ENCODE assay signal across 17 cellular contexts in the genomic region with DNA sequence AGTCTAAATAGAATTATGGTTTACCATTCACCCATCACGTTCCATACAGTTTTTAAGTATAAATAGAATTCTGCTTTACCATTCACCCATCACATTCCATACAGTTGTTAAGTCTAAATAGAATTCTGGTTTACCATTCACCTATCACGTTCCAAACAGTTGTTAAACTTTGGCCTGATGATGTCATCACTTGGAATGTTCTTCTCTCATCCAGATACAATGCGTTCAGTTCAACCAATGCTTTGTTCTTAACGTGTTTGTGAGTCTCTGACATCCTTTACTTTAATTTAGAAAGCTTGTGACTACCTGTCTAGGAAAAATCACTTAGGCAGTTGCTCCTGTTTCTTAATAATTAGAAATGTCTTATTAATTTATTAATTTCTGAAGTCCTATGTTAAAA.
DNase-seq lines count a peak whose midpoint lies in the region; ATAC-seq and TF ChIP-seq lines count a peak whose summit lies in the region.
"Had no signal": no experiment of that assay in that cellular context is flagged by ENCODE, and none has a peak within 500 bp of the region (broad histone marks: within the 10 kb centered on the region; RNA-seq: fewer than 3 reads in every experiment).

No MANE protein-coding gene starts in this region.

- no peak for TF ChIP-seq CTCF in neural progenitor cell (IDR thresholded peaks at IDR 0.05)

- no peak overlapping the region for H2AFZ ChIP-seq in neural progenitor cell (replicated peaks)

- H3K27ac ChIP-seq in neural progenitor cell = no peak overlapping the region
- H3K27ac ChIP-seq: body of pancreas, psoas muscle, SK-N-MC, VCaP had no signal

- H3K36me3 Mint-ChIP-seq in neural progenitor cell = peaks cover 2% of the 10 kb centered on the region
- H3K36me3 Mint-ChIP-seq in activated naive CD4-positive, alpha-beta T cell treated with anti-CD3 and anti-CD28 coated beads, Interleukin-2, amount 50 U/mL, for 72 hours = no peaks in the 10 kb centered on the region
- H3K36me3 Mint-ChIP-seq: naive thymus-derived CD8-positive, alpha-beta T cell had no signal

- H4K20me1 ChIP-seq in neural progenitor cell (ENCODE audit: low read depth) = no peaks in the 10 kb centered on the region

- DNase-seq in H4 (ENCODE audit: low spot score) (peak; percentile 2), SW480 (ENCODE audit: low spot score) (peak; percentile 46), fibroblast of peridontal ligament (ENCODE audit: extremely low read depth) (peak; percentile 48), non-pigmented ciliary epithelial cell (ENCODE audit: low read depth) (peak; percentile 81), neural progenitor cell (ENCODE audit: low spot score) (no peak), NCI-H1092 (lab: John Stamatoyannopoulos, UW) (no peak), NCI-H2196 (lab: John Stamatoyannopoulos, UW; ENCODE audit: unreplicated experiment) (no peak)
- no peak for DNase-seq in activated naive CD4-positive, alpha-beta T cell treated with anti-CD3 and anti-CD28 coated beads, Interleukin-2, amount 50 U/mL, for 72 hours (ENCODE audit: low spot score in 2 of 2)
- DNase-seq: BE2C; body of pancreas; effector CD4-positive, alpha-beta T cell; left cardiac atrium; naive thymus-derived CD8-positive, alpha-beta T cell; psoas muscle had no signal

- no peaks in the 10 kb centered on the region for H3K9me3 Mint-ChIP-seq in neural progenitor cell
- H3K9me3 Mint-ChIP-seq in activated naive CD4-positive, alpha-beta T cell treated with anti-CD3 and anti-CD28 coated beads, Interleukin-2, amount 50 U/mL, for 72 hours = no peaks in the 10 kb centered on the region
- H3K9me3 Mint-ChIP-seq: activated T-helper 2 cell treated with anti-CD3 and anti-CD28 coated beads, Interferon-gamma antibody, Interleukin-2, Interleukin-4, amounts not matched to agents 10 μg/mL and 5 μg/mL and 100 μg/mL, durations not matched to agents 14 hours and 24 hours and 36 hours; naive thymus-derived CD8-positive, alpha-beta T cell had no signal

- H3K9ac ChIP-seq in neural progenitor cell = no peak overlapping the region

- H3K4me2 ChIP-seq in neural progenitor cell = no peak overlapping the region

- H3K9me3 ChIP-seq in neural progenitor cell (ENCODE audit: low read depth) = no peaks in the 10 kb centered on the region
- H3K9me3 ChIP-seq: BE2C, body of pancreas, psoas muscle had no signal

- H3K27me3 Mint-ChIP-seq in neural progenitor cell (ENCODE audit: insufficient read depth, low read depth) = no peaks in the 10 kb centered on the region
- H3K27me3 Mint-ChIP-seq: naive thymus-derived CD8-positive, alpha-beta T cell had no signal

- H3K4me1 ChIP-seq in neural progenitor cell = no peaks in the 10 kb centered on the region
- H3K4me1 ChIP-seq: BE2C, body of pancreas, psoas muscle had no signal

- ATAC-seq in activated naive CD4-positive, alpha-beta T cell treated with anti-CD3 and anti-CD28 coated beads, Interleukin-2, amount 50 U/mL, for 72 hours = no peak
- ATAC-seq: body of pancreas; left cardiac atrium; naive thymus-derived CD8-positive, alpha-beta T cell; psoas muscle had no signal

- H3K27me3 ChIP-seq in neural progenitor cell = no peaks in the 10 kb centered on the region
- H3K27me3 ChIP-seq: BE2C, body of pancreas had no signal

- no peak overlapping the region for H3K27ac Mint-ChIP-seq in neural progenitor cell
- H3K27ac Mint-ChIP-seq in activated naive CD4-positive, alpha-beta T cell treated with anti-CD3 and anti-CD28 coated beads, Interleukin-2, amount 50 U/mL, for 72 hours = no peak overlapping the region
- H3K27ac Mint-ChIP-seq: activated T-helper 2 cell treated with anti-CD3 and anti-CD28 coated beads, Interferon-gamma antibody, Interleukin-2, Interleukin-4, amounts not matched to agents 10 μg/mL and 5 μg/mL and 100 μg/mL, durations not matched to agents 14 hours and 24 hours and 36 hours; naive thymus-derived CD8-positive, alpha-beta T cell had no signal

- no peaks in the 10 kb centered on the region for H3K36me3 ChIP-seq in neural progenitor cell
- H3K36me3 ChIP-seq: BE2C had no signal

- no peak overlapping the region for H3K4me3 ChIP-seq in neural progenitor cell
- H3K4me3 ChIP-seq: body of pancreas, psoas muscle, SK-N-MC had no signal

- no peaks in the 10 kb centered on the region for H3K79me2 ChIP-seq in neural progenitor cell (ENCODE audit: low read depth)

- H3F3A ChIP-seq in neural progenitor cell (ENCODE audit: low read depth) = no peaks in the 10 kb centered on the region

- no peak overlapping the region for H3K4me3 Mint-ChIP-seq in neural progenitor cell
- H3K4me3 Mint-ChIP-seq: naive thymus-derived CD8-positive, alpha-beta T cell had no signal

- no peaks in the 10 kb centered on the region for H3K4me1 Mint-ChIP-seq in neural progenitor cell
- H3K4me1 Mint-ChIP-seq: naive thymus-derived CD8-positive, alpha-beta T cell had no signal

Comparison
In these comparisons a context has a peak if more than half of its experiments do, and no peak if none do; other contexts are left out.
1. DNase-seq: peak in H4 (single experiment), SW480 (single experiment), fibroblast of peridontal ligament (single experiment) and non-pigmented ciliary epithelial cell (single experiment); none in neural progenitor cell (single experiment), activated naive CD4-positive, alpha-beta T cell treated with anti-CD3 and anti-CD28 coated beads, Interleukin-2, amount 50 U/mL, for 72 hours (0 of 2), NCI-H1092 (single experiment) and NCI-H2196 (single experiment).